ENCODE assay signal across 1 cellular context in the genomic region with DNA sequence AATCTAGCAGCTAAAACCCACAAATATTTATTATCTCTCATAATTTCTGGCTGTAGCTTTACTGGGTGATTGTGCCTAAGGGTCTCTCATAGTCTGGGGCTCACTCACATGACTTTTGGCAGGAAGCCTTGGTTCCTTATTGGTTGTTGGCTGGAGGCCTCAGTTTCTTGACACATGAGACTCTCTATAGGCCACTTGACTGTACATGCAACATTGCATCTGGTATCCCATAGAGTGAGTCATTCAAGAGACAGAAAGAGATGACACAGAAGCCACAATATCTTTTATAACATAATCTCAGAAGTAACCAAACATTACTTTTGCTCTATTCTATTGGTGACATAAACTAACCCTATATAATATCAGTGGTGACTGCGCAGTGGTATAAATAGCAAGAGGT.
A peak's percentile ranks its signal among the peaks of the same experiment; 100 is the strongest.
TF ChIP-seq lines count a peak whose summit lies in the region.

No MANE protein-coding gene starts in this region.

TF ChIP-seq in IMR-90, 13 proteins besides CTCF, POLR2A, EP300 and RAD21:
- TF ChIP-seq MXI1 (IDR thresholded peaks at IDR 0.05; ENCODE audit: borderline replicate concordance, low read depth, low read length): no peak
- TF ChIP-seq, protein P1, sequence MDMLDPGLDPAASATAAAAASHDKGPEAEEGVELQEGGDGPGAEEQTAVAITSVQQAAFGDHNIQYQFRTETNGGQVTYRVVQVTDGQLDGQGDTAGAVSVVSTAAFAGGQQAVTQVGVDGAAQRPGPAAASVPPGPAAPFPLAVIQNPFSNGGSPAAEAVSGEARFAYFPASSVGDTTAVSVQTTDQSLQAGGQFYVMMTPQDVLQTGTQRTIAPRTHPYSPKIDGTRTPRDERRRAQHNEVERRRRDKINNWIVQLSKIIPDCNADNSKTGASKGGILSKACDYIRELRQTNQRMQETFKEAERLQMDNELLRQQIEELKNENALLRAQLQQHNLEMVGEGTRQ (IDR thresholded peaks at IDR 0.05; ENCODE audit: low read depth, low read length): no peak
- TF ChIP-seq RFX5 (IDR thresholded peaks at IDR 0.05; ENCODE audit: low read depth, low read length): no peak
- TF ChIP-seq CEBPB (IDR thresholded peaks at IDR 0.05; ENCODE audit: low read depth, low read length): peak; percentile 8; the same call in 1 of the 2 replicates
- no peak for TF ChIP-seq CHD1 (IDR thresholded peaks at IDR 0.05; ENCODE audit: low read depth, low read length)
- TF ChIP-seq FOS (IDR thresholded peaks at IDR 0.05; ENCODE audit: low read depth, low read length): 0 out of 2 replicates have a peak, but pooled peaks have one; percentile 18
- no peak for TF ChIP-seq BHLHE40 (IDR thresholded peaks at IDR 0.05; ENCODE audit: low read depth, low read length)
